26 cellular contexts compared by ENCODE assay signal in genomic region chr7:120164-120555, GRCh38.
DNase-seq lines count a peak whose midpoint lies in the region; ATAC-seq, FAIRE-seq and TF ChIP-seq lines count a peak whose summit lies in the region.
"Had no signal": no experiment of that assay in that cellular context is flagged by ENCODE, and none has a peak within 500 bp of the region (broad histone marks: within the 10 kb centered on the region; RNA-seq: fewer than 3 reads in every experiment).

No MANE protein-coding gene starts in this region.

- H3K23ac ChIP-seq in H1 (ENCODE audit: insufficient read length) = no peak overlapping the region

- peak overlapping the region; percentile 88; the same call in 1 of the 2 replicates for H2BK15ac ChIP-seq in H1 (ENCODE audit: low read length)

- H4K5ac ChIP-seq in H1 (ENCODE audit: insufficient read length, low read depth, low read length) = no peak overlapping the region

- H3K79me2 ChIP-seq in PC-3 (ENCODE audit: low read length) = no peaks in the 10 kb centered on the region
- no peaks in the 10 kb centered on the region for H3K79me2 ChIP-seq in H1 (ENCODE audit: control insufficient read depth in 1 of 2, insufficient read depth in 2 of 2, low read length in 2 of 2)
- H3K79me2 ChIP-seq: parathyroid adenoma had no signal

- H3K27ac ChIP-seq in PC-3 (ENCODE audit: low read length) (no peak overlapping the region), H1 (ENCODE audit: low read depth, low read length) (no peak overlapping the region), stomach (peak overlapping the region; percentile 55 to 85 (median 76))
- H3K27ac ChIP-seq: parathyroid adenoma, suprapubic skin had no signal

- no peaks in the 10 kb centered on the region for H3K27me3 ChIP-seq in PC-3 (ENCODE audit: low read length)
- H3K27me3 ChIP-seq in H1 (replicated peaks in 1 of 4; ENCODE audit: control insufficient read depth in 3 of 4, extremely low read depth in 1 of 4, insufficient read depth in 3 of 4, low read length in 3 of 4) = peaks cover 0 to 6% (median under 1%) of the 10 kb centered on the region in 4 experiments; a peak in 3 of 7 replicates
- peaks cover 25% of the 10 kb centered on the region for H3K27me3 ChIP-seq in mucosa of stomach (ENCODE audit: control insufficient read depth, insufficient read depth, low read length)
- H3K27me3 ChIP-seq in stomach = peaks cover 0 to 5% (median 0%) of the 10 kb centered on the region in 3 donors

- no peak overlapping the region for H3K14ac ChIP-seq in H1 (ENCODE audit: insufficient read length)

- no peak overlapping the region for H3K4me3 ChIP-seq in PC-3 (ENCODE audit: low read length)
- no peak overlapping the region; a peak in 1 of 8 replicates for H3K4me3 ChIP-seq in H1 (ENCODE audit: extremely low read depth in 1 of 4, insufficient read depth in 2 of 4, low read depth in 3 of 4, low read length in 4 of 4)
- H3K4me3 ChIP-seq in mucosa of stomach (ENCODE audit: low read length) = no peak overlapping the region
- no peak overlapping the region for H3K4me3 ChIP-seq in stomach
- H3K4me3 ChIP-seq: GM12878, suprapubic skin had no signal

- H3K4me2 ChIP-seq in PC-3 (ENCODE audit: low read length) (no peak overlapping the region), H1 (ENCODE audit: insufficient read depth in 1 of 2, low read depth in 2 of 2, low read length in 2 of 2) (peak overlapping the region in 1 of 2 experiments; percentile 78; a peak in 2 of 4 replicates)

- no peak for TF ChIP-seq CTCF in PC-3 (conservative IDR thresholded peaks at IDR 0.05; ENCODE audit: low read depth, low read length)
- no peak for TF ChIP-seq CTCF in H1 (IDR thresholded peaks at IDR 0.05; ENCODE audit: control extremely low read depth in 1 of 3, insufficient read depth in 1 of 3, low read depth in 1 of 3, low read length in 3 of 3)
- TF ChIP-seq CTCF in stomach (IDR thresholded peaks at IDR 0.05) = no peak

- no peak overlapping the region for H3K56ac ChIP-seq in H1 (replicated peaks; ENCODE audit: insufficient read length, low read depth, low read length)

- H3K36me3 ChIP-seq in PC-3 (ENCODE audit: low read depth, low read length) (no peaks in the 10 kb centered on the region), H1 (ENCODE audit: control insufficient read depth in 2 of 4, insufficient read depth in 4 of 4, low read length in 3 of 4) (no peaks in the 10 kb centered on the region), mucosa of stomach (ENCODE audit: control insufficient read depth, insufficient read depth, low read length) (no peaks in the 10 kb centered on the region), stomach (no peaks in the 10 kb centered on the region)
- H3K36me3 ChIP-seq: suprapubic skin had no signal

- H2BK5ac ChIP-seq in H1 (ENCODE audit: low read depth, low read length) = peak overlapping the region; percentile 26; the same call in 1 of the 2 replicates

- no peak overlapping the region for H3K18ac ChIP-seq in H1 (ENCODE audit: extremely low read depth, low read length)

- POLR2A ChIA-PET in PC-3 (lab: Charles Lee; ENCODE audit: unreplicated experiment) (no interaction called here), H1 (lab: Charles Lee; ENCODE audit: partially characterized antibody) (interaction anchor here (0.8 to 2.8 kb wide), 10 partner anchors 9 to 74 kb away, joined by 3 to 16 read pairs (median 4); partner anchors contain the start of gene FAM20C)

- peak overlapping the region; percentile 93 for H2BK20ac ChIP-seq in H1 (ENCODE audit: low read length)

- H3K9me2 ChIP-seq in PC-3 (replicated peaks; ENCODE audit: low read length) = no peaks in the 10 kb centered on the region

- BruUV-seq in PC-3 (replicated peaks; lab: Mats Ljungman, UMichigan) = no TSS peak

- H3K9ac ChIP-seq in PC-3 (ENCODE audit: low read length) = no peak overlapping the region
- no peak overlapping the region for H3K9ac ChIP-seq in H1 (replicated peaks in 1 of 4; ENCODE audit: extremely low read depth in 1 of 4, low read depth in 3 of 4, low read length in 3 of 4)
- H3K9ac ChIP-seq in mucosa of stomach (ENCODE audit: low read length) = peak overlapping the region; percentile 15
- H3K9ac ChIP-seq: parathyroid adenoma had no signal

- no peak for FAIRE-seq in H1 (lab: Jason Lieb, UNC)
- FAIRE-seq: D721Med, GM12878, RCC 7860 had no signal

- H3F3A ChIP-seq in PC-3 (ENCODE audit: low read length, unreplicated experiment) = no peaks in the 10 kb centered on the region

- peak; percentile 55 for ATAC-seq in PC-3
- no peak for ATAC-seq in HG03460 (IDR thresholded peaks at IDR 0.05; ENCODE audit: unreplicated experiment)
- ATAC-seq: activated T-cell treated with anti-CD3 and anti-CD28 coated beads, Interleukin-2, amount 50 U/mL, for 4 hours; GM12878; stimulated activated memory B cell treated with anti-CD40 and anti-IgM and Interleukin-4, amounts not matched to agents 10 μg/mL and 1 μg/mL and 100 μg/mL, for 72 hours had no signal

- H2AK5ac ChIP-seq in H1 (ENCODE audit: low read depth, low read length) = no peak overlapping the region

- TF ChIP-seq RAD21 in H1 (IDR thresholded peaks at IDR 0.05 in 1 of 2, conservative IDR thresholded peaks at IDR 0.05 in 1 of 2; ENCODE audit: low read depth in 2 of 2, low read length in 2 of 2) = no peak

- H2AFZ ChIP-seq in PC-3 (ENCODE audit: low read length) (no peak overlapping the region), H1 (ENCODE audit: low read length) (no peak overlapping the region)
- H2AFZ ChIP-seq: parathyroid adenoma had no signal

- peak overlapping the region; percentile 4 for H2BK120ac ChIP-seq in H1 (replicated peaks; ENCODE audit: low read depth, low read length)

- H4K91ac ChIP-seq in H1 (replicated peaks; ENCODE audit: insufficient read length, low read length) = peak overlapping the region; percentile 71

- CTCF ChIA-PET in PC-3 (lab: Charles Lee) = no interaction called here
- CTCF ChIA-PET in H1 (lab: Charles Lee; ENCODE audit: partially characterized antibody) = interaction anchor here (0.8 to 2.9 kb wide), 16 partner anchors 10 to 98 kb away, joined by 3 to 16 read pairs (median 6); no protein-coding TSS in a partner anchor

- DNase-seq in PC-3 (no peak), H1 (ENCODE audit: low read depth in 1 of 2, low spot score in 2 of 2) (no peak), stomach (peak; percentile 52), NCI-H526 (lab: John Stamatoyannopoulos, UW) (no peak), DMS79 treated with DMSO at 0.1 percent for 48 hours (lab: John Stamatoyannopoulos, UW) (no peak)
- DNase-seq in activated naive CD4-positive, alpha-beta T cell treated with Interleukin-2 at 50 U/mL for 16 hours = no peak
- DNase-seq: activated CD4-positive, alpha-beta T cell treated with anti-CD3 and anti-CD28 coated beads, Interleukin-2, amount 50 U/mL, for 1 hour; activated T-cell treated with anti-CD3 and anti-CD28 coated beads, Interleukin-2, amount 50 U/mL, for 4 hours; CD4-positive, CD25-positive, alpha-beta regulatory T cell; IMR-90; kidney glomerular epithelial cell; natural killer cell; NCI-H1092; NCI-H187; NCI-H2171 treated with DMSO at 0.1 percent for 48 hours; NCI-H524 treated with DMSO at 0.1 percent for 48 hours; SIG-M5; stimulated activated CD4-positive, alpha-beta T cell treated with anti-CD3 and anti-CD28 coated beads, Interleukin-4, amount 100 ng/mL, for 24 hours had no signal

- TF ChIP-seq EP300 in H1 (IDR thresholded peaks at IDR 0.05; ENCODE audit: borderline replicate concordance in 1 of 2, low read depth in 2 of 2, low read length in 2 of 2) = no peak
- no peak for TF ChIP-seq EP300 in stomach (IDR thresholded peaks at IDR 0.05)

- intact Hi-C loops in PC-3 (cut with micrococcal nuclease) = no loop called here
- intact Hi-C loops in stomach (cut with DNase I; ENCODE audit: low total_unique reads) = no loop called here

- no peak overlapping the region; the same call in 1 of the 2 replicates for H4K8ac ChIP-seq in H1 (ENCODE audit: extremely low read depth, insufficient read depth, low read length)

- TF ChIP-seq POLR2A in H1 (IDR thresholded peaks at IDR 0.05; ENCODE audit: control extremely low read depth in 1 of 2, low read depth in 2 of 2, low read length in 2 of 2) = no peak
- TF ChIP-seq POLR2A in stomach (IDR thresholded peaks at IDR 0.05) = no peak

- no peaks in the 10 kb centered on the region for H3K79me1 ChIP-seq in H1 (ENCODE audit: low read depth, low read length)

- WGBS in H1 (ENCODE audit: extremely low coverage in 1 of 2, insufficient coverage in 1 of 2, insufficient read length in 1 of 2, insufficient replicate concordance in 2 of 2, low coverage in 1 of 2, low lambda C conversion rate in 2 of 2, missing lambda C conversion rate in 1 of 2), 2 experiments = 82% methylated on average over 8 of the region's 8 CpGs; no CpG with 5 or more reads in 1 of the 2 experiments
- WGBS in stomach, 5 donors = 38 to 67% (median 53%) methylated on average over 8 of the region's 8 CpGs

- H3K4me1 ChIP-seq in PC-3 (ENCODE audit: insufficient read depth, low read length) = no peaks in the 10 kb centered on the region
- peaks cover 3 to 32% (median 17%) of the 10 kb centered on the region in 4 experiments for H3K4me1 ChIP-seq in H1 (replicated peaks in 1 of 4; ENCODE audit: control insufficient read depth in 3 of 4, insufficient read depth in 4 of 4, low read length in 3 of 4)
- peaks cover 18% of the 10 kb centered on the region for H3K4me1 ChIP-seq in mucosa of stomach (ENCODE audit: control insufficient read depth, insufficient read depth, low read length)
- peaks cover 32 to 53% (median 41%) of the 10 kb centered on the region in 4 donors for H3K4me1 ChIP-seq in stomach
- H3K4me1 ChIP-seq: parathyroid adenoma had no signal

- peak overlapping the region; percentile 0 for H3K4ac ChIP-seq in H1 (replicated peaks; ENCODE audit: insufficient read length, low read depth, low read length)

- H2BK12ac ChIP-seq in H1 (ENCODE audit: low read depth, low read length) = peak overlapping the region; percentile 89; the same call in 1 of the 2 replicates

- H3K9me3 ChIP-seq in PC-3 (ENCODE audit: low read length) = no peaks in the 10 kb centered on the region
- no peaks in the 10 kb centered on the region for H3K9me3 ChIP-seq in H1 (ENCODE audit: insufficient read depth in 2 of 2, low read depth in 1 of 2, low read length in 1 of 2)
- no peaks in the 10 kb centered on the region for H3K9me3 ChIP-seq in mucosa of stomach (ENCODE audit: control insufficient read depth, low read length)
- no peaks in the 10 kb centered on the region for H3K9me3 ChIP-seq in stomach
- H3K9me3 ChIP-seq: suprapubic skin had no signal

- H4K20me1 ChIP-seq in PC-3 (ENCODE audit: low read length) (no peaks in the 10 kb centered on the region), H1 (replicated peaks in 1 of 2; ENCODE audit: control insufficient read depth in 1 of 2, insufficient read depth in 2 of 2, low read length in 2 of 2) (no peaks in the 10 kb centered on the region)

- H3K23me2 ChIP-seq in H1 (ENCODE audit: low read depth, low read length) = peaks cover 6% of the 10 kb centered on the region; the same call in 1 of the 2 replicates

TF ChIP-seq in H1, 55 proteins besides CTCF, POLR2A, EP300 and RAD21 (continues in another document):
- TF ChIP-seq POLR2AphosphoS5 (IDR thresholded peaks at IDR 0.05; ENCODE audit: low read depth, low read length) (no peak), CBX5 (IDR thresholded peaks at IDR 0.05; ENCODE audit: low read depth, low read length) (no peak)

Comparison
In these comparisons a context has a peak if more than half of its experiments do, and no peak if none do; other contexts are left out.
1. H3K27ac ChIP-seq: peak in stomach (5 of 5); none in PC-3 (single experiment) and H1 (single experiment).